In genomic region chr15:101092186-101092866, GRCh38 we compare ENCODE assay signal across 16 cellular contexts.
DNase-seq lines count a peak whose midpoint lies in the region; ATAC-seq, FAIRE-seq and TF ChIP-seq lines count a peak whose summit lies in the region.
"Had no signal": no experiment of that assay in that cellular context is flagged by ENCODE, and none has a peak within 500 bp of the region (broad histone marks: within the 10 kb centered on the region; RNA-seq: fewer than 3 reads in every experiment).

No MANE protein-coding gene starts in this region.

- no peaks in the 10 kb centered on the region for H3K36me3 Mint-ChIP-seq in brain
- H3K36me3 Mint-ChIP-seq in activated T-cell treated with anti-CD3 and anti-CD28 coated beads, Interleukin-2, amount 50 U/mL, for 4 hours (ENCODE audit: insufficient read depth) = no peaks in the 10 kb centered on the region

- peak overlapping the region in 2 of 5 experiments; percentile 11 to 30 for H3K4me3 Mint-ChIP-seq in brain
- no peak overlapping the region for H3K4me3 Mint-ChIP-seq in activated T-cell treated with anti-CD3 and anti-CD28 coated beads, Interleukin-2, amount 50 U/mL, for 4 hours

- no peaks in the 10 kb centered on the region for H3K9me3 ChIP-seq in kidney (ENCODE audit: control insufficient read depth in 1 of 2, low read length in 2 of 2)
- H3K9me3 ChIP-seq: SJSA1 had no signal

- DNase-seq in EH (ENCODE audit: low read depth) (peak; percentile 56), kidney (no peak), left lobe of liver (ENCODE audit: low spot score) (no peak)
- DNase-seq in activated T-cell treated with anti-CD3 and anti-CD28 coated beads, Interleukin-2, amount 50 U/mL, for 4 hours = no peak
- no peak for DNase-seq in stimulated activated CD4-positive, alpha-beta T cell treated with anti-CD3 and anti-CD28 coated beads, Interleukin-2, amount 100 ng/mL, for 48 hours
- DNase-seq: KG1; NCI-H1694 treated with DMSO at 0.1 percent for 48 hours; NCI-H69; stimulated activated CD8-positive, alpha-beta memory T cell treated with anti-CD3 and anti-CD28 coated beads, Interleukin-4, amount 100 ng/mL, for 48 hours; WERI-Rb-1 had no signal

- H3K36me3 ChIP-seq in kidney (ENCODE audit: control insufficient read depth in 1 of 2, insufficient read depth in 2 of 2, low read length in 2 of 2) = no peaks in the 10 kb centered on the region
- H3K36me3 ChIP-seq: SJSA1, WERI-Rb-1 had no signal

- H3K9me3 Mint-ChIP-seq in brain = peaks cover 0 to 6% (median 5%) of the 10 kb centered on the region in 5 experiments
- H3K9me3 Mint-ChIP-seq in activated T-cell treated with anti-CD3 and anti-CD28 coated beads, Interleukin-2, amount 50 U/mL, for 4 hours = no peaks in the 10 kb centered on the region

- H3K9ac ChIP-seq in kidney (ENCODE audit: low read length in 2 of 2) = peak overlapping the region in 1 of 2 donors; percentile 1

- intact Hi-C loops in kidney (cut with DNase I) = no loop called here

- H3K27me3 Mint-ChIP-seq in brain = peaks cover 7% of the 10 kb centered on the region
- H3K27me3 Mint-ChIP-seq in activated T-cell treated with anti-CD3 and anti-CD28 coated beads, Interleukin-2, amount 50 U/mL, for 4 hours (ENCODE audit: low read depth) = peaks cover 1% of the 10 kb centered on the region

- ATAC-seq in HG03097 (IDR thresholded peaks at IDR 0.05; ENCODE audit: low FRiP score, unreplicated experiment) (no peak), left lobe of liver (no peak)
- ATAC-seq in activated T-cell treated with anti-CD3 and anti-CD28 coated beads, Interleukin-2, amount 50 U/mL, for 4 hours = no peak

- H3K4me1 ChIP-seq in kidney (ENCODE audit: control insufficient read depth in 1 of 2, insufficient read depth in 1 of 2, low read depth in 1 of 2, low read length in 2 of 2) = peaks cover 11 to 24% of the 10 kb centered on the region in 2 donors

- H3K27ac Mint-ChIP-seq in brain = peak overlapping the region in 3 of 5 experiments; percentile 74 to 90 (median 90)

- no peak for TF ChIP-seq CTCF in brain (conservative IDR thresholded peaks at IDR 0.05)
- no peak for TF ChIP-seq CTCF in kidney (IDR thresholded peaks at IDR 0.05; ENCODE audit: borderline replicate concordance, extremely low read depth, insufficient read depth)

- peaks cover 47% of the 10 kb centered on the region for H3K4me1 Mint-ChIP-seq in brain
- H3K4me1 Mint-ChIP-seq in activated T-cell treated with anti-CD3 and anti-CD28 coated beads, Interleukin-2, amount 50 U/mL, for 4 hours (ENCODE audit: low read depth) = no peaks in the 10 kb centered on the region

- FAIRE-seq in kidney (lab: Jason Lieb, UNC) = no peak
- FAIRE-seq: GM18507 had no signal

- H3K27ac ChIP-seq in kidney (ENCODE audit: low read depth in 2 of 2, low read length in 2 of 2) = peak overlapping the region; percentile 51 to 77
- peak overlapping the region in 19 of 21 experiments; percentile 18 to 80 (median 66) for H3K27ac ChIP-seq in skin epidermis
- H3K27ac ChIP-seq: C4-2B, WERI-Rb-1 had no signal

- H3K4me3 ChIP-seq in kidney (ENCODE audit: low read length in 2 of 2) (no peak overlapping the region), skin epidermis (no peak overlapping the region)
- H3K4me3 ChIP-seq: SJSA1 had no signal
